In genomic region chr7:77393261-77393660, GRCh38 we compare ENCODE assay signal across 8 cellular contexts. TPM values are rescaled to one million over a fixed set of nuclear protein-coding genes. Genes with fewer than 3 reads are reported as not detected.
DNase-seq lines count a peak whose midpoint lies in the region; ATAC-seq lines count a peak whose summit lies in the region.

No MANE protein-coding gene starts in this region.

- H3K9me3 Mint-ChIP-seq in activated CD4-positive, alpha-beta T cell treated with anti-CD3 and anti-CD28 coated beads, Interleukin-2, amount 10 ng/mL, durations not matched to agents 7 days and 5 days, result no peaks in the 10 kb centered on the region

- CTCF ChIA-PET in activated CD4-positive, alpha-beta T cell treated with anti-CD3 and anti-CD28 coated beads, Interleukin-2, amount 10 ng/mL, durations not matched to agents 7 days and 5 days (lab: Charles Lee), result interaction anchor here (0.6 kb wide), 1 partner anchor 1572 kb away, joined by 3 read pairs; no protein-coding TSS in a partner anchor

- H3K4me3 Mint-ChIP-seq in activated CD4-positive, alpha-beta T cell treated with anti-CD3 and anti-CD28 coated beads, Interleukin-2, amount 10 ng/mL, durations not matched to agents 7 days and 5 days, result no peak overlapping the region

- POLR2A ChIA-PET in activated CD4-positive, alpha-beta T cell treated with anti-CD3 and anti-CD28 coated beads, Interleukin-2, amount 10 ng/mL, durations not matched to agents 7 days and 5 days (lab: Charles Lee), result no interaction called here

- DNase-seq in GM19238 (ENCODE audit: insufficient read length, low spot score) (peak; percentile 31), SKM-1 treated with dmso at 0.1 percent for 144 hours (lab: John Stamatoyannopoulos, UW; ENCODE audit: unreplicated experiment) (no peak), dedifferentiated amniotic fluid mesenchymal stem cell (ENCODE audit: extremely low spot score) (no peak), SHP77 (lab: John Stamatoyannopoulos, UW) (no peak), NCI-H2227 treated with DMSO at 0.1 percent for 48 hours (lab: John Stamatoyannopoulos, UW) (no peak)
- DNase-seq in activated CD4-positive, alpha-beta T cell treated with anti-CD3 and anti-CD28 coated beads, Interleukin-2, amount 10 ng/mL, durations not matched to agents 7 days and 5 days, result peak; percentile 14
- peak; percentile 15 to 31 for DNase-seq in stimulated activated CD4-positive, alpha-beta T cell treated with anti-CD3 and anti-CD28 coated beads, Interleukin-1b, Interleukin-23, amount 100 ng/mL, for 4 hours (ENCODE audit: low read depth in 2 of 2)

- H3K36me3 Mint-ChIP-seq in activated CD4-positive, alpha-beta T cell treated with anti-CD3 and anti-CD28 coated beads, Interleukin-2, amount 10 ng/mL, durations not matched to agents 7 days and 5 days (ENCODE audit: low read depth), result peaks cover 10% of the 10 kb centered on the region

- ATAC-seq in HG02970 (IDR thresholded peaks at IDR 0.05; ENCODE audit: low FRiP score, unreplicated experiment), result peak; percentile 79

- peaks cover 24% of the 10 kb centered on the region for H3K4me1 Mint-ChIP-seq in activated CD4-positive, alpha-beta T cell treated with anti-CD3 and anti-CD28 coated beads, Interleukin-2, amount 10 ng/mL, durations not matched to agents 7 days and 5 days

- no peak overlapping the region for H3K27ac Mint-ChIP-seq in activated CD4-positive, alpha-beta T cell treated with anti-CD3 and anti-CD28 coated beads, Interleukin-2, amount 10 ng/mL, durations not matched to agents 7 days and 5 days

- no peaks in the 10 kb centered on the region for H3K27me3 Mint-ChIP-seq in activated CD4-positive, alpha-beta T cell treated with anti-CD3 and anti-CD28 coated beads, Interleukin-2, amount 10 ng/mL, durations not matched to agents 7 days and 5 days

RNA-seq across cellular contexts. Expression of gene GSAP, which starts 22.9 kb away (rescaled TPM):
- total RNA-seq in activated CD4-positive, alpha-beta T cell treated with anti-CD3 and anti-CD28 coated beads, Interleukin-2, amount 10 ng/mL, durations not matched to agents 7 days and 5 days, result 1 to 10 TPM; 7.8 to 8.7 TPM

Comparison
In these comparisons a context has a peak if more than half of its experiments do, and no peak if none do; other contexts are left out.
1. DNase-seq: peak in GM19238 (single experiment), activated CD4-positive, alpha-beta T cell treated with anti-CD3 and anti-CD28 coated beads, Interleukin-2, amount 10 ng/mL, durations not matched to agents 7 days and 5 days (single experiment) and stimulated activated CD4-positive, alpha-beta T cell treated with anti-CD3 and anti-CD28 coated beads, Interleukin-1b, Interleukin-23, amount 100 ng/mL, for 4 hours (2 of 2); none in SKM-1 treated with dmso at 0.1 percent for 144 hours (single experiment), dedifferentiated amniotic fluid mesenchymal stem cell (single experiment), SHP77 (0 of 2) and NCI-H2227 treated with DMSO at 0.1 percent for 48 hours (single experiment).